1 cellular context compared by ENCODE assay signal in the genomic region with DNA sequence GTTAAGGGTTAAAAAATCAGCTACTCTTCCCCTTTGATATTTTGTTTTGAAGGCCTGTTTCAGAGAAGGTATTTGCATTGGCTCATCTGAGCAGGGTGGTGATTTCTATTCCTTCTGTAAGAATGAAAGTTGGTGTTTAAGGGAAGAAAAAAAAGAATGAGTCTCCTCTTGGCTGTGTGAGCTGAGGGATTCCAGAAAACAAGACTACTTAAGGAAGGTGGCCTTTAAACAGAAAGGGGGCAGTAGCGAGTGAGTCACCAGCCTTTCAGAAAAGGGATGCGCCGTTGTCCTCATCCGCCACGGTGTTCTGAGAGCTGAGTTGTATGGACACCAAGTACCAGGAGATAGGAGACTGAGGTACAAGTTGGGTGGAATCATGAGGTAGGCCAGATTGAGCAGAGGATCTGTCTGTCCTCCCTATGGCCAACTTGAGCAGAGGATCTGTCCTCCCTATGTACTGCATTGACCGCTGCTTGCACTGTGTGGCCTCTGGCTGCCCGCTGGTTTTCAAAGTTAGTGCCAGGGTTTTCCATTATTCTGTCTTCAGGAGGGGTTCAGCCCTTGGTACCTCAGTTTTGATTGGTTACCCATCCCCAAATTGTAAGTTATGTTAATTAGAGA.
TF ChIP-seq lines count a peak whose summit lies in the region.

No MANE protein-coding gene starts in this region.

TF ChIP-seq in HepG2, 621 proteins besides CTCF, POLR2A, EP300 and RAD21:
- TF ChIP-seq USF2 (IDR thresholded peaks at IDR 0.05; ENCODE audit: low read depth, low read length) (peak; percentile 10; the same call in 1 of the 2 replicates), USF2 (CRISPR knock-in tag; IDR thresholded peaks at IDR 0.05; ENCODE audit: borderline replicate concordance) (no peak), ZNF263 (CRISPR knock-in tag; IDR thresholded peaks at IDR 0.05) (peak; percentile 50; the same call in 1 of the 2 replicates), FOXK1 (CRISPR knock-in tag; IDR thresholded peaks at IDR 0.05; ENCODE audit: borderline replicate concordance, low read depth) (no peak), NFYB (CRISPR knock-in tag; IDR thresholded peaks at IDR 0.05) (no peak), TBL1XR1 (IDR thresholded peaks at IDR 0.05; ENCODE audit: borderline replicate concordance, low read length, partially characterized antibody) (no peak), ARNT2 (CRISPR knock-in tag; IDR thresholded peaks at IDR 0.05; ENCODE audit: low read depth) (no peak), PCBP2 (optimal IDR thresholded peaks at IDR 0.05; ENCODE audit: low read depth, low read length, poor library complexity, severe bottlenecking) (no peak), STAG1 (CRISPR knock-in tag; IDR thresholded peaks at IDR 0.05) (peak; percentile 17; the same call in 1 of the 2 replicates)
- TF ChIP-seq, protein P1, sequence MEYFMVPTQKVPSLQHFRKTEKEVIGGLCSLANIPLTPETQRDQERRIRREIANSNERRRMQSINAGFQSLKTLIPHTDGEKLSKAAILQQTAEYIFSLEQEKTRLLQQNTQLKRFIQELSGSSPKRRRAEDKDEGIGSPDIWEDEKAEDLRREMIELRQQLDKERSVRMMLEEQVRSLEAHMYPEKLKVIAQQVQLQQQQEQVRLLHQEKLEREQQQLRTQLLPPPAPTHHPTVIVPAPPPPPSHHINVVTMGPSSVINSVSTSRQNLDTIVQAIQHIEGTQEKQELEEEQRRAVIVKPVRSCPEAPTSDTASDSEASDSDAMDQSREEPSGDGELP (IDR thresholded peaks at IDR 0.05; ENCODE audit: borderline replicate concordance, low read depth): no peak
- TF ChIP-seq, protein P2, sequence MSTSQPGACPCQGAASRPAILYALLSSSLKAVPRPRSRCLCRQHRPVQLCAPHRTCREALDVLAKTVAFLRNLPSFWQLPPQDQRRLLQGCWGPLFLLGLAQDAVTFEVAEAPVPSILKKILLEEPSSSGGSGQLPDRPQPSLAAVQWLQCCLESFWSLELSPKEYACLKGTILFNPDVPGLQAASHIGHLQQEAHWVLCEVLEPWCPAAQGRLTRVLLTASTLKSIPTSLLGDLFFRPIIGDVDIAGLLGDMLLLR (CRISPR knock-in tag; IDR thresholded peaks at IDR 0.05): no peak
- TF ChIP-seq, protein P3, sequence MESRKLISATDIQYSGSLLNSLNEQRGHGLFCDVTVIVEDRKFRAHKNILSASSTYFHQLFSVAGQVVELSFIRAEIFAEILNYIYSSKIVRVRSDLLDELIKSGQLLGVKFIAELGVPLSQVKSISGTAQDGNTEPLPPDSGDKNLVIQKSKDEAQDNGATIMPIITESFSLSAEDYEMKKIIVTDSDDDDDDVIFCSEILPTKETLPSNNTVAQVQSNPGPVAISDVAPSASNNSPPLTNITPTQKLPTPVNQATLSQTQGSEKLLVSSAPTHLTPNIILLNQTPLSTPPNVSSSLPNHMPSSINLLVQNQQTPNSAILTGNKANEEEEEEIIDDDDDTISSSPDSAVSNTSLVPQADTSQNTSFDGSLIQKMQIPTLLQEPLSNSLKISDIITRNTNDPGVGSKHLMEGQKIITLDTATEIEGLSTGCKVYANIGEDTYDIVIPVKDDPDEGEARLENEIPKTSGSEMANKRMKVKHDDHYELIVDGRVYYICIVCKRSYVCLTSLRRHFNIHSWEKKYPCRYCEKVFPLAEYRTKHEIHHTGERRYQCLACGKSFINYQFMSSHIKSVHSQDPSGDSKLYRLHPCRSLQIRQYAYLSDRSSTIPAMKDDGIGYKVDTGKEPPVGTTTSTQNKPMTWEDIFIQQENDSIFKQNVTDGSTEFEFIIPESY (CRISPR knock-in tag; IDR thresholded peaks at IDR 0.05): peak; percentile 90
